Comparison of ENCODE assay signal across 28 cellular contexts in the genomic region with DNA sequence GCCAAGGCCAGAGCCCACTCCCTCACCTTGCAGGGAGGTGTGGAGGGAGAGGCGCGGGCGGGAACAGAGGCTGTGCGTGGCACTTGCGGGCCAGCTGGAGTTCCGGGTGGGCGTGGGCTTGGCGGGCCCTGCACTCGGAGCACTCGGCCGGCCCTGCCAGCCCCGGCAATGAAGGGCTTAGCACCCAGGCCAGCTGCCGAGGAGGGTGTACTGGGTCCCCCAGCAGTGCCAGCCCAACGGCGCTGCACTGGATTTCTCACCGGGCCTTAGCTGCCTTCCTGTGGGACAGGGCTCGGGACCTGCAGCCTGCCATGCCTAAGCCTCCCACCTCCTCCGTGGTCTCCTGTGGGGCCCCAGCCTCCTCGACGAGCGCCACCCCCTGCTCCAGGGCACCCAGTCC.
"Had no signal": no experiment of that assay in that cellular context is flagged by ENCODE, and none has a peak within 500 bp of the region (broad histone marks: within the 10 kb centered on the region; RNA-seq: fewer than 3 reads in every experiment).

No MANE protein-coding gene starts in this region.

- H3K27me3 ChIP-seq: stomach, suprapubic skin, testis, thyroid gland, tibial artery, tibial nerve, transverse colon, upper lobe of left lung, upper lobe of right lung, uterus, vagina had no signal

- H3K27ac Mint-ChIP-seq: stimulated activated effector memory CD8-positive, alpha-beta T cell treated with anti-CD3 and anti-CD28 coated beads, Interleukin-12 subunit alpha, Interleukin-12 subunit beta, amount 100 ng/mL, for 72 hours; stimulated activated memory B cell treated with anti-CD40 and anti-IgM and Interleukin-4, amounts not matched to agents 10 μg/mL and 1 μg/mL and 100 μg/mL, for 72 hours; stimulated activated naive B cell treated with anti-CD40 and anti-IgM and Interleukin-4, amounts not matched to agents 10 μg/mL and 1 μg/mL and 100 μg/mL, for 72 hours; stimulated activated naive CD8-positive, alpha-beta T cell treated with anti-CD3 and anti-CD28 coated beads, Interleukin-15, amount 100 ng/mL, for 72 hours; stimulated activated naive CD8-positive, alpha-beta T cell treated with anti-CD3 and anti-CD28 coated beads, Interleukin-15, Interleukin-2, amounts not matched to agents 100 ng/mL and 50 ng/mL, for 24 hours; type B pancreatic cell had no signal

- H3K27ac ChIP-seq: stomach, suprapubic skin, testis, thoracic aorta, thyroid gland, tibial artery, tibial nerve, transverse colon, upper lobe of left lung, upper lobe of right lung, uterus, vagina had no signal

- H3K4me1 ChIP-seq: stomach, testis, thyroid gland, tibial artery, tibial nerve, upper lobe of right lung, uterus, vagina had no signal

- DNase-seq: stimulated activated CD4-positive, alpha-beta T cell treated with anti-CD3 and anti-CD28 coated beads, Interleukin-2, amount 100 ng/mL, for 48 hours; stimulated activated CD4-positive, alpha-beta T cell treated with anti-CD3 and anti-CD28 coated beads, Interleukin-4, amount 100 ng/mL, for 1 hour; stimulated activated CD4-positive, alpha-beta T cell treated with anti-CD3 and anti-CD28 coated beads, Interleukin-4, amount 100 ng/mL, for 24 hours; stimulated activated CD4-positive, alpha-beta T cell treated with anti-CD3 and anti-CD28 coated beads, Interleukin-4, amount 100 ng/mL, for 4 hours; stimulated activated CD8-positive, alpha-beta memory T cell treated with anti-CD3 and anti-CD28 coated beads, Interleukin-4, amount 100 ng/mL, for 48 hours; stimulated activated naive B cell treated with anti-CD40 and anti-IgM and Interleukin-4, amounts not matched to agents 10 μg/mL and 1 μg/mL and 100 μg/mL, for 72 hours; stimulated activated naive CD4-positive, alpha-beta T cell; stimulated activated naive CD4-positive, alpha-beta T cell treated with Interleukin-2 at 50 U/mL for 16 hours; stimulated activated naive CD8-positive, alpha-beta T cell treated with anti-CD3 and anti-CD28 coated beads, Interleukin-15, amount 100 ng/mL, for 72 hours; stimulated activated naive CD8-positive, alpha-beta T cell treated with anti-CD3 and anti-CD28 coated beads, Interleukin-15, Interleukin-2, amounts not matched to agents 100 U/mL and 50 U/mL, for 24 hours; stomach; substantia nigra; testis; thyroid gland; tibial artery; transverse colon; trophoblast cell; upper lobe of right lung; uterus had no signal

- H3K4me3 ChIP-seq: stomach, suprapubic skin, testis, thoracic aorta, thyroid gland, tibial artery, tibial nerve, transverse colon, upper lobe of left lung, upper lobe of right lung, uterus, vagina had no signal

- H3K9me3 ChIP-seq: suprapubic skin, testis, thoracic aorta, thyroid gland, tibial artery, upper lobe of left lung, upper lobe of right lung, uterus, vagina had no signal

- H3K27me3 Mint-ChIP-seq: stimulated activated memory B cell treated with anti-CD40 and anti-IgM and Interleukin-4, amounts not matched to agents 10 μg/mL and 1 μg/mL and 100 μg/mL, for 72 hours; stimulated activated naive B cell treated with anti-CD40 and anti-IgM and Interleukin-4, amounts not matched to agents 10 μg/mL and 1 μg/mL and 100 μg/mL, for 72 hours; stimulated activated naive CD8-positive, alpha-beta T cell treated with anti-CD3 and anti-CD28 coated beads, Interleukin-15, amount 100 ng/mL, for 72 hours; stimulated activated naive CD8-positive, alpha-beta T cell treated with anti-CD3 and anti-CD28 coated beads, Interleukin-15, Interleukin-2, amounts not matched to agents 100 ng/mL and 50 ng/mL, for 24 hours; type B pancreatic cell had no signal

- H3K4me1 Mint-ChIP-seq: stimulated activated effector memory CD8-positive, alpha-beta T cell treated with anti-CD3 and anti-CD28 coated beads, Interleukin-12 subunit alpha, Interleukin-12 subunit beta, amount 100 ng/mL, for 72 hours; stimulated activated memory B cell treated with anti-CD40 and anti-IgM and Interleukin-4, amounts not matched to agents 10 μg/mL and 1 μg/mL and 100 μg/mL, for 72 hours; stimulated activated naive B cell treated with anti-CD40 and anti-IgM and Interleukin-4, amounts not matched to agents 10 μg/mL and 1 μg/mL and 100 μg/mL, for 72 hours; stimulated activated naive CD8-positive, alpha-beta T cell treated with anti-CD3 and anti-CD28 coated beads, Interleukin-15, amount 100 ng/mL, for 72 hours had no signal

- H3K36me3 Mint-ChIP-seq: stimulated activated effector memory CD8-positive, alpha-beta T cell treated with anti-CD3 and anti-CD28 coated beads, Interleukin-12 subunit alpha, Interleukin-12 subunit beta, amount 100 ng/mL, for 72 hours; stimulated activated memory B cell treated with anti-CD40 and anti-IgM and Interleukin-4, amounts not matched to agents 10 μg/mL and 1 μg/mL and 100 μg/mL, for 72 hours; stimulated activated naive B cell treated with anti-CD40 and anti-IgM and Interleukin-4, amounts not matched to agents 10 μg/mL and 1 μg/mL and 100 μg/mL, for 72 hours had no signal

- H3K36me3 ChIP-seq: stomach, suprapubic skin, thoracic aorta, thyroid gland, tibial artery, tibial nerve, transverse colon, upper lobe of left lung, upper lobe of right lung, uterus, vagina had no signal

- H3K4me3 Mint-ChIP-seq: stimulated activated effector memory CD8-positive, alpha-beta T cell treated with anti-CD3 and anti-CD28 coated beads, Interleukin-12 subunit alpha, Interleukin-12 subunit beta, amount 100 ng/mL, for 72 hours; stimulated activated memory B cell treated with anti-CD40 and anti-IgM and Interleukin-4, amounts not matched to agents 10 μg/mL and 1 μg/mL and 100 μg/mL, for 72 hours; stimulated activated naive B cell treated with anti-CD40 and anti-IgM and Interleukin-4, amounts not matched to agents 10 μg/mL and 1 μg/mL and 100 μg/mL, for 72 hours; stimulated activated naive CD8-positive, alpha-beta T cell treated with anti-CD3 and anti-CD28 coated beads, Interleukin-15, amount 100 ng/mL, for 72 hours; stimulated activated naive CD8-positive, alpha-beta T cell treated with anti-CD3 and anti-CD28 coated beads, Interleukin-15, Interleukin-2, amounts not matched to agents 100 ng/mL and 50 ng/mL, for 24 hours; type B pancreatic cell had no signal
